Comparison of ENCODE assay signal across 18 cellular contexts in the genomic region with DNA sequence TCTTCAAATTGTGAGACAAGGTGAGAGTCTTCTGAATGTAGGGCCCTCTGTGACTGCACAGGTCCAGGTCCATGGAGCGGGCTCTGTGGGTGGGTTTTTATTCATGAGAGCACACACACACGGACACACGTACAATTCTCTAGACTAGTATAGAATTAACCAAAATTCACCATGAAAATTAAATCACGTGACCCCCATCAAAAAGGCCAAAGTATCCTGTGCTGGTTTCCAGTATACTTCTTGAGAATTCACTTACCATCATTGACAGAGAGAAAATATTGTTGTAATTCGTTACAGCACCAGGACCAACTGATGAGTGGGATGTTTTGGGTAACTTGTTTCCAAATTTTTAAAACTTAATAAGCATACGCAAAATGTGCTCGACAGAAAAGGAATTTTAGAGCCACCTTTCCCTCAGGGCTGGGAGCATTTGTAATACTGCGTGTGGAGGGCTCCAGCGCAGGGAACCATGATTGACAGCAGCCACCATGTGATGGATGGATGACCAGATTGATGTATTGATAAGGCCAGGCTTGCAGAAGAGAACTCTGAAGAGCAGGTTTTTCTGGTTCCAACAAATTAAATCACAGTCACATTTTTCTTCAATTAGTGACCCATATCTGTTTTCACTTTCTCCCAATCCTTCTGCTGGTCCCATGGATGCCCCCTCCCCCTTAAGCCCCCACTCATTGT. TPM values are rescaled to one million over a fixed set of nuclear protein-coding genes. Genes with fewer than 3 reads are reported as not detected.
"Had no signal": no experiment of that assay in that cellular context is flagged by ENCODE, and none has a peak within 500 bp of the region (broad histone marks: within the 10 kb centered on the region; RNA-seq: fewer than 3 reads in every experiment).

No MANE protein-coding gene starts in this region.

- H3K27me3 ChIP-seq: colonic mucosa, sigmoid colon, testis had no signal

- H3K27me3 Mint-ChIP-seq: activated naive CD4-positive, alpha-beta T cell treated with anti-CD3 and anti-CD28 coated beads, Interleukin-2, amount 50 U/mL, for 24 hours; stimulated activated naive CD8-positive, alpha-beta T cell treated with anti-CD3 and anti-CD28 coated beads, Interleukin-15, Interleukin-2, amounts not matched to agents 100 ng/mL and 50 ng/mL, for 24 hours had no signal

- H3K9me3 Mint-ChIP-seq: activated naive CD4-positive, alpha-beta T cell treated with anti-CD3 and anti-CD28 coated beads, Interleukin-2, amount 50 U/mL, for 24 hours; natural killer cell treated with Interleukin-12 subunit alpha and Interleukin-12 subunit beta and Interleukin-15 and Interleukin-18, amount 100 ng/mL, for 72 hours; stimulated activated naive CD8-positive, alpha-beta T cell treated with anti-CD3 and anti-CD28 coated beads, Interleukin-15, Interleukin-2, amounts not matched to agents 100 ng/mL and 50 ng/mL, for 24 hours had no signal

- H3K4me3 Mint-ChIP-seq: activated naive CD4-positive, alpha-beta T cell treated with anti-CD3 and anti-CD28 coated beads, Interleukin-2, amount 50 U/mL, for 24 hours; natural killer cell treated with Interleukin-12 subunit alpha and Interleukin-12 subunit beta and Interleukin-15 and Interleukin-18, amount 100 ng/mL, for 72 hours had no signal

- H3K27ac Mint-ChIP-seq: activated naive CD4-positive, alpha-beta T cell treated with anti-CD3 and anti-CD28 coated beads, Interleukin-2, amount 50 U/mL, for 24 hours; natural killer cell treated with Interleukin-12 subunit alpha and Interleukin-12 subunit beta and Interleukin-15 and Interleukin-18, amount 100 ng/mL, for 72 hours; stimulated activated naive CD8-positive, alpha-beta T cell treated with anti-CD3 and anti-CD28 coated beads, Interleukin-15, Interleukin-2, amounts not matched to agents 100 ng/mL and 50 ng/mL, for 24 hours had no signal

- FAIRE-seq: endothelial cell of umbilical vein, TTC549 had no signal

- H3K9me3 ChIP-seq: colonic mucosa, psoas muscle, sigmoid colon, testis had no signal

- H3K36me3 Mint-ChIP-seq: activated naive CD4-positive, alpha-beta T cell treated with anti-CD3 and anti-CD28 coated beads, Interleukin-2, amount 50 U/mL, for 24 hours; natural killer cell treated with Interleukin-12 subunit alpha and Interleukin-12 subunit beta and Interleukin-15 and Interleukin-18, amount 100 ng/mL, for 72 hours had no signal

- H3K4me1 ChIP-seq: foreskin keratinocyte, testis had no signal

- ATAC-seq: foreskin keratinocyte; left colon; natural killer cell treated with Interleukin-12 subunit alpha and Interleukin-12 subunit beta and Interleukin-15 and Interleukin-18, amount 100 ng/mL, for 72 hours; psoas muscle had no signal

- DNase-seq: activated CD4-positive, alpha-beta T cell treated with anti-CD3 and anti-CD28 coated beads, Interleukin-2, amount 50 U/mL, for 1 hour; activated T-cell treated with anti-CD3 and anti-CD28 coated beads, Interleukin-2, amount 50 U/mL, for 1 hour; caudate nucleus; colonic mucosa; effector CD4-positive, alpha-beta T cell; foreskin keratinocyte; left colon; psoas muscle; sigmoid colon; stimulated activated CD4-positive, alpha-beta T cell treated with anti-CD3 and anti-CD28 coated beads, Interleukin-12 subunit alpha, Interleukin-12 subunit beta, amount 100 ng/mL, for 4 hours; stimulated activated CD4-positive, alpha-beta T cell treated with anti-CD3 and anti-CD28 coated beads, Interleukin-2, amount 100 ng/mL, for 48 hours; testis had no signal

- H3K36me3 ChIP-seq: colonic mucosa, sigmoid colon had no signal

- H3K4me3 ChIP-seq: colonic mucosa, psoas muscle, sigmoid colon, testis had no signal

- H3K27ac ChIP-seq: foreskin keratinocyte, psoas muscle, sigmoid colon, testis had no signal

RNA-seq across cellular contexts. Expression of gene DNTT, which starts 14.9 kb away (rescaled TPM):
- polyA plus RNA-seq: endothelial cell of umbilical vein, foreskin keratinocyte, sigmoid colon, urinary bladder had no signal

RNA-seq across cellular contexts. Expression of gene BLNK, which starts 18.0 kb away (rescaled TPM):
- polyA plus RNA-seq: endothelial cell of umbilical vein had no signal
